ENCODE assay signal across 1 cellular context in the genomic region with DNA sequence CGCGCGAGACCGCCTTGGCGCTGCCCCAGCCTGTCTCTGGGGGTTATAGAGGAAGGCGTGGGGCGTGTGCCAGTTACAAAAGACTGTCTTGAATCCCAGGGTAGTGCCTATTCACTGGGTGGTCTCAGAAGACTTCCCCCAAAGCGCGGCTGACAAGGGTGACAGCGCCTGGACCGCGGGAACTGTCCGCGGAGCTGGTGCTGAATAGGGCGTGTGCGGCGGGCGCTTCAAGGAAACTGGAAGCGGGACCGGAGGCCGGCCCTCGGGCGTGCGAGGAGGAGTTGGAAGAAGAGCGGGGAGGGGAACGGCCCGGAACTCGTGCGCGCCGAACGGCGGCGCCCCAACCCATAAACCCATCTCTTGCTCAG.
A peak's percentile ranks its signal among the peaks of the same experiment; 100 is the strongest.
TF ChIP-seq lines count a peak whose summit lies in the region.

No MANE protein-coding gene starts in this region.

TF ChIP-seq in HepG2, 621 proteins besides CTCF, POLR2A, EP300 and RAD21 (continued from another document and continues in another):
- TF ChIP-seq, protein P1, sequence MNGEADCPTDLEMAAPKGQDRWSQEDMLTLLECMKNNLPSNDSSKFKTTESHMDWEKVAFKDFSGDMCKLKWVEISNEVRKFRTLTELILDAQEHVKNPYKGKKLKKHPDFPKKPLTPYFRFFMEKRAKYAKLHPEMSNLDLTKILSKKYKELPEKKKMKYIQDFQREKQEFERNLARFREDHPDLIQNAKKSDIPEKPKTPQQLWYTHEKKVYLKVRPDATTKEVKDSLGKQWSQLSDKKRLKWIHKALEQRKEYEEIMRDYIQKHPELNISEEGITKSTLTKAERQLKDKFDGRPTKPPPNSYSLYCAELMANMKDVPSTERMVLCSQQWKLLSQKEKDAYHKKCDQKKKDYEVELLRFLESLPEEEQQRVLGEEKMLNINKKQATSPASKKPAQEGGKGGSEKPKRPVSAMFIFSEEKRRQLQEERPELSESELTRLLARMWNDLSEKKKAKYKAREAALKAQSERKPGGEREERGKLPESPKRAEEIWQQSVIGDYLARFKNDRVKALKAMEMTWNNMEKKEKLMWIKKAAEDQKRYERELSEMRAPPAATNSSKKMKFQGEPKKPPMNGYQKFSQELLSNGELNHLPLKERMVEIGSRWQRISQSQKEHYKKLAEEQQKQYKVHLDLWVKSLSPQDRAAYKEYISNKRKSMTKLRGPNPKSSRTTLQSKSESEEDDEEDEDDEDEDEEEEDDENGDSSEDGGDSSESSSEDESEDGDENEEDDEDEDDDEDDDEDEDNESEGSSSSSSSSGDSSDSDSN (CRISPR knock-in tag; IDR thresholded peaks at IDR 0.05): peak; percentile 38; the same call in 1 of the 2 replicates
- TF ChIP-seq, protein P2, sequence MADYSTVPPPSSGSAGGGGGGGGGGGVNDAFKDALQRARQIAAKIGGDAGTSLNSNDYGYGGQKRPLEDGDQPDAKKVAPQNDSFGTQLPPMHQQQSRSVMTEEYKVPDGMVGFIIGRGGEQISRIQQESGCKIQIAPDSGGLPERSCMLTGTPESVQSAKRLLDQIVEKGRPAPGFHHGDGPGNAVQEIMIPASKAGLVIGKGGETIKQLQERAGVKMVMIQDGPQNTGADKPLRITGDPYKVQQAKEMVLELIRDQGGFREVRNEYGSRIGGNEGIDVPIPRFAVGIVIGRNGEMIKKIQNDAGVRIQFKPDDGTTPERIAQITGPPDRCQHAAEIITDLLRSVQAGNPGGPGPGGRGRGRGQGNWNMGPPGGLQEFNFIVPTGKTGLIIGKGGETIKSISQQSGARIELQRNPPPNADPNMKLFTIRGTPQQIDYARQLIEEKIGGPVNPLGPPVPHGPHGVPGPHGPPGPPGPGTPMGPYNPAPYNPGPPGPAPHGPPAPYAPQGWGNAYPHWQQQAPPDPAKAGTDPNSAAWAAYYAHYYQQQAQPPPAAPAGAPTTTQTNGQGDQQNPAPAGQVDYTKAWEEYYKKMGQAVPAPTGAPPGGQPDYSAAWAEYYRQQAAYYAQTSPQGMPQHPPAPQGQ (CRISPR knock-in tag; IDR thresholded peaks at IDR 0.05; ENCODE audit: borderline replicate concordance): no peak
- TF ChIP-seq, protein P3, sequence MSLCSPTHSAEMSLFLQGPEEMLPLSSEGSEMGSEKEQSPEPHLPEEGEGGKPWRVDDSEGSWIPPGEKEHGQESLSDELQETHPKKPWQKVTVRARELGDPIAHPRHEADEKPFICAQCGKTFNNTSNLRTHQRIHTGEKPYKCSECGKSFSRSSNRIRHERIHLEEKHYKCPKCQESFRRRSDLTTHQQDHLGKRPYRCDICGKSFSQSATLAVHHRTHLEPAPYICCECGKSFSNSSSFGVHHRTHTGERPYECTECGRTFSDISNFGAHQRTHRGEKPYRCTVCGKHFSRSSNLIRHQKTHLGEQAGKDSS (CRISPR knock-in tag; IDR thresholded peaks at IDR 0.05; ENCODE audit: borderline replicate concordance, low read depth): no peak
- TF ChIP-seq ZNF605 (CRISPR knock-in tag; IDR thresholded peaks at IDR 0.05): peak; percentile 92
- TF ChIP-seq ZNF124 (CRISPR knock-in tag; IDR thresholded peaks at IDR 0.05): peak; percentile 91; the same call in 1 of the 2 replicates
- TF ChIP-seq, protein P4, sequence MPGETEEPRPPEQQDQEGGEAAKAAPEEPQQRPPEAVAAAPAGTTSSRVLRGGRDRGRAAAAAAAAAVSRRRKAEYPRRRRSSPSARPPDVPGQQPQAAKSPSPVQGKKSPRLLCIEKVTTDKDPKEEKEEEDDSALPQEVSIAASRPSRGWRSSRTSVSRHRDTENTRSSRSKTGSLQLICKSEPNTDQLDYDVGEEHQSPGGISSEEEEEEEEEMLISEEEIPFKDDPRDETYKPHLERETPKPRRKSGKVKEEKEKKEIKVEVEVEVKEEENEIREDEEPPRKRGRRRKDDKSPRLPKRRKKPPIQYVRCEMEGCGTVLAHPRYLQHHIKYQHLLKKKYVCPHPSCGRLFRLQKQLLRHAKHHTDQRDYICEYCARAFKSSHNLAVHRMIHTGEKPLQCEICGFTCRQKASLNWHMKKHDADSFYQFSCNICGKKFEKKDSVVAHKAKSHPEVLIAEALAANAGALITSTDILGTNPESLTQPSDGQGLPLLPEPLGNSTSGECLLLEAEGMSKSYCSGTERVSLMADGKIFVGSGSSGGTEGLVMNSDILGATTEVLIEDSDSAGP (CRISPR knock-in tag; IDR thresholded peaks at IDR 0.05; ENCODE audit: borderline replicate concordance): no peak
- TF ChIP-seq, protein P5, sequence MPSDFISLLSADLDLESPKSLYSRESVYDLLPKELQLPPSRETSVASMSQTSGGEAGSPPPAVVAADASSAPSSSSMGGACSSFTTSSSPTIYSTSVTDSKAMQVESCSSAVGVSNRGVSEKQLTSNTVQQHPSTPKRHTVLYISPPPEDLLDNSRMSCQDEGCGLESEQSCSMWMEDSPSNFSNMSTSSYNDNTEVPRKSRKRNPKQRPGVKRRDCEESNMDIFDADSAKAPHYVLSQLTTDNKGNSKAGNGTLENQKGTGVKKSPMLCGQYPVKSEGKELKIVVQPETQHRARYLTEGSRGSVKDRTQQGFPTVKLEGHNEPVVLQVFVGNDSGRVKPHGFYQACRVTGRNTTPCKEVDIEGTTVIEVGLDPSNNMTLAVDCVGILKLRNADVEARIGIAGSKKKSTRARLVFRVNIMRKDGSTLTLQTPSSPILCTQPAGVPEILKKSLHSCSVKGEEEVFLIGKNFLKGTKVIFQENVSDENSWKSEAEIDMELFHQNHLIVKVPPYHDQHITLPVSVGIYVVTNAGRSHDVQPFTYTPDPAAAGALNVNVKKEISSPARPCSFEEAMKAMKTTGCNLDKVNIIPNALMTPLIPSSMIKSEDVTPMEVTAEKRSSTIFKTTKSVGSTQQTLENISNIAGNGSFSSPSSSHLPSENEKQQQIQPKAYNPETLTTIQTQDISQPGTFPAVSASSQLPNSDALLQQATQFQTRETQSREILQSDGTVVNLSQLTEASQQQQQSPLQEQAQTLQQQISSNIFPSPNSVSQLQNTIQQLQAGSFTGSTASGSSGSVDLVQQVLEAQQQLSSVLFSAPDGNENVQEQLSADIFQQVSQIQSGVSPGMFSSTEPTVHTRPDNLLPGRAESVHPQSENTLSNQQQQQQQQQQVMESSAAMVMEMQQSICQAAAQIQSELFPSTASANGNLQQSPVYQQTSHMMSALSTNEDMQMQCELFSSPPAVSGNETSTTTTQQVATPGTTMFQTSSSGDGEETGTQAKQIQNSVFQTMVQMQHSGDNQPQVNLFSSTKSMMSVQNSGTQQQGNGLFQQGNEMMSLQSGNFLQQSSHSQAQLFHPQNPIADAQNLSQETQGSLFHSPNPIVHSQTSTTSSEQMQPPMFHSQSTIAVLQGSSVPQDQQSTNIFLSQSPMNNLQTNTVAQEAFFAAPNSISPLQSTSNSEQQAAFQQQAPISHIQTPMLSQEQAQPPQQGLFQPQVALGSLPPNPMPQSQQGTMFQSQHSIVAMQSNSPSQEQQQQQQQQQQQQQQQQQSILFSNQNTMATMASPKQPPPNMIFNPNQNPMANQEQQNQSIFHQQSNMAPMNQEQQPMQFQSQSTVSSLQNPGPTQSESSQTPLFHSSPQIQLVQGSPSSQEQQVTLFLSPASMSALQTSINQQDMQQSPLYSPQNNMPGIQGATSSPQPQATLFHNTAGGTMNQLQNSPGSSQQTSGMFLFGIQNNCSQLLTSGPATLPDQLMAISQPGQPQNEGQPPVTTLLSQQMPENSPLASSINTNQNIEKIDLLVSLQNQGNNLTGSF (CRISPR knock-in tag; IDR thresholded peaks at IDR 0.05): peak; percentile 90
- TF ChIP-seq, protein P6, sequence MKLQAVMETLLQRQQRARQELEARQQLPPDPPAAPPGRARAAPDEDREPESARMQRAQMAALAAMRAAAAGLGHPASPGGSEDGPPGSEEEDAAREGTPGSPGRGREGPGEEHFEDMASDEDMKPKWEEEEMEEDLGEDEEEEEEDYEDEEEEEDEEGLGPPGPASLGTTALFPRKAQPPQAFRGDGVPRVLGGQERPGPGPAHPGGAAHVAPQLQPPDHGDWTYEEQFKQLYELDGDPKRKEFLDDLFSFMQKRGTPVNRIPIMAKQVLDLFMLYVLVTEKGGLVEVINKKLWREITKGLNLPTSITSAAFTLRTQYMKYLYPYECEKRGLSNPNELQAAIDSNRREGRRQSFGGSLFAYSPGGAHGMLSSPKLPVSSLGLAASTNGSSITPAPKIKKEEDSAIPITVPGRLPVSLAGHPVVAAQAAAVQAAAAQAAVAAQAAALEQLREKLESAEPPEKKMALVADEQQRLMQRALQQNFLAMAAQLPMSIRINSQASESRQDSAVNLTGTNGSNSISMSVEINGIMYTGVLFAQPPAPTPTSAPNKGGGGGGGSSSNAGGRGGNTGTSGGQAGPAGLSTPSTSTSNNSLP (IDR thresholded peaks at IDR 0.05; ENCODE audit: low read depth, low read length): no peak
- TF ChIP-seq, protein P7, sequence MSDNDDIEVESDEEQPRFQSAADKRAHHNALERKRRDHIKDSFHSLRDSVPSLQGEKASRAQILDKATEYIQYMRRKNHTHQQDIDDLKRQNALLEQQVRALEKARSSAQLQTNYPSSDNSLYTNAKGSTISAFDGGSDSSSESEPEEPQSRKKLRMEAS (IDR thresholded peaks at IDR 0.05): peak; percentile 64
- TF ChIP-seq ZNF510 (CRISPR knock-in tag; IDR thresholded peaks at IDR 0.05; ENCODE audit: low read depth): no peak
- TF ChIP-seq KDM6A (CRISPR knock-in tag; IDR thresholded peaks at IDR 0.05; ENCODE audit: low read depth): no peak
- no peak for TF ChIP-seq MBNL3 (CRISPR knock-in tag; conservative IDR thresholded peaks at IDR 0.05)
- no peak for TF ChIP-seq CENPX (CRISPR knock-in tag; IDR thresholded peaks at IDR 0.05)
- 0 out of 2 replicates have a peak, but pooled peaks have one; percentile 28 for TF ChIP-seq CCDC6 (CRISPR knock-in tag; IDR thresholded peaks at IDR 0.05)
- TF ChIP-seq NFE2L1 (CRISPR knock-in tag; IDR thresholded peaks at IDR 0.05; ENCODE audit: borderline replicate concordance): no peak
- TF ChIP-seq HMG20A (CRISPR knock-in tag; IDR thresholded peaks at IDR 0.05; ENCODE audit: borderline replicate concordance): no peak
- TF ChIP-seq RARA (CRISPR knock-in tag; IDR thresholded peaks at IDR 0.05): peak; percentile 57
- TF ChIP-seq ZFP36L1 (CRISPR knock-in tag; IDR thresholded peaks at IDR 0.05): peak; percentile 70; the same call in 1 of the 2 replicates
- TF ChIP-seq ZNF749 (CRISPR knock-in tag; IDR thresholded peaks at IDR 0.05; ENCODE audit: borderline replicate concordance): peak; percentile 85; the same call in 1 of the 2 replicates
- peak; percentile 91; the same call in 1 of the 2 replicates for TF ChIP-seq KDM5B (CRISPR knock-in tag; IDR thresholded peaks at IDR 0.05; ENCODE audit: borderline replicate concordance)
- peak; percentile 32; the same call in 1 of the 2 replicates for TF ChIP-seq ZFP1 (CRISPR knock-in tag; IDR thresholded peaks at IDR 0.05)
- peak; percentile 68; the same call in 1 of the 2 replicates for TF ChIP-seq ZNF891 (CRISPR knock-in tag; IDR thresholded peaks at IDR 0.05)
- TF ChIP-seq ARNTL (CRISPR knock-in tag; IDR thresholded peaks at IDR 0.05): peak; percentile 31; the same call in 1 of the 2 replicates
- TF ChIP-seq EZH2 (conservative IDR thresholded peaks at IDR 0.05; ENCODE audit: low read depth, low read length): no peak
- TF ChIP-seq NFIB (CRISPR knock-in tag; IDR thresholded peaks at IDR 0.05; ENCODE audit: borderline replicate concordance): no peak
- TF ChIP-seq, protein P8, sequence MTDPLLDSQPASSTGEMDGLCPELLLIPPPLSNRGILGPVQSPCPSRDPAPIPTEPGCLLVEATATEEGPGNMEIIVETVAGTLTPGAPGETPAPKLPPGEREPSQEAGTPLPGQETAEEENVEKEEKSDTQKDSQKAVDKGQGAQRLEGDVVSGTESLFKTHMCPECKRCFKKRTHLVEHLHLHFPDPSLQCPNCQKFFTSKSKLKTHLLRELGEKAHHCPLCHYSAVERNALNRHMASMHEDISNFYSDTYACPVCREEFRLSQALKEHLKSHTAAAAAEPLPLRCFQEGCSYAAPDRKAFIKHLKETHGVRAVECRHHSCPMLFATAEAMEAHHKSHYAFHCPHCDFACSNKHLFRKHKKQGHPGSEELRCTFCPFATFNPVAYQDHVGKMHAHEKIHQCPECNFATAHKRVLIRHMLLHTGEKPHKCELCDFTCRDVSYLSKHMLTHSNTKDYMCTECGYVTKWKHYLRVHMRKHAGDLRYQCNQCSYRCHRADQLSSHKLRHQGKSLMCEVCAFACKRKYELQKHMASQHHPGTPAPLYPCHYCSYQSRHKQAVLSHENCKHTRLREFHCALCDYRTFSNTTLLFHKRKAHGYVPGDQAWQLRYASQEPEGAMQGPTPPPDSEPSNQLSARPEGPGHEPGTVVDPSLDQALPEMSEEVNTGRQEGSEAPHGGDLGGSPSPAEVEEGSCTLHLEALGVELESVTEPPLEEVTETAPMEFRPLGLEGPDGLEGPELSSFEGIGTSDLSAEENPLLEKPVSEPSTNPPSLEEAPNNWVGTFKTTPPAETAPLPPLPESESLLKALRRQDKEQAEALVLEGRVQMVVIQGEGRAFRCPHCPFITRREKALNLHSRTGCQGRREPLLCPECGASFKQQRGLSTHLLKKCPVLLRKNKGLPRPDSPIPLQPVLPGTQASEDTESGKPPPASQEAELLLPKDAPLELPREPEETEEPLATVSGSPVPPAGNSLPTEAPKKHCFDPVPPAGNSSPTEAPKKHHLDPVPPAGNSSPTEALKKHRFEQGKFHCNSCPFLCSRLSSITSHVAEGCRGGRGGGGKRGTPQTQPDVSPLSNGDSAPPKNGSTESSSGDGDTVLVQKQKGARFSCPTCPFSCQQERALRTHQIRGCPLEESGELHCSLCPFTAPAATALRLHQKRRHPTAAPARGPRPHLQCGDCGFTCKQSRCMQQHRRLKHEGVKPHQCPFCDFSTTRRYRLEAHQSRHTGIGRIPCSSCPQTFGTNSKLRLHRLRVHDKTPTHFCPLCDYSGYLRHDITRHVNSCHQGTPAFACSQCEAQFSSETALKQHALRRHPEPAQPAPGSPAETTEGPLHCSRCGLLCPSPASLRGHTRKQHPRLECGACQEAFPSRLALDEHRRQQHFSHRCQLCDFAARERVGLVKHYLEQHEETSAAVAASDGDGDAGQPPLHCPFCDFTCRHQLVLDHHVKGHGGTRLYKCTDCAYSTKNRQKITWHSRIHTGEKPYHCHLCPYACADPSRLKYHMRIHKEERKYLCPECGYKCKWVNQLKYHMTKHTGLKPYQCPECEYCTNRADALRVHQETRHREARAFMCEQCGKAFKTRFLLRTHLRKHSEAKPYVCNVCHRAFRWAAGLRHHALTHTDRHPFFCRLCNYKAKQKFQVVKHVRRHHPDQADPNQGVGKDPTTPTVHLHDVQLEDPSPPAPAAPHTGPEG (CRISPR knock-in tag; IDR thresholded peaks at IDR 0.05): peak; percentile 69; the same call in 1 of the 2 replicates
